Comparison of ENCODE assay signal across 1 cellular context in the genomic region with DNA sequence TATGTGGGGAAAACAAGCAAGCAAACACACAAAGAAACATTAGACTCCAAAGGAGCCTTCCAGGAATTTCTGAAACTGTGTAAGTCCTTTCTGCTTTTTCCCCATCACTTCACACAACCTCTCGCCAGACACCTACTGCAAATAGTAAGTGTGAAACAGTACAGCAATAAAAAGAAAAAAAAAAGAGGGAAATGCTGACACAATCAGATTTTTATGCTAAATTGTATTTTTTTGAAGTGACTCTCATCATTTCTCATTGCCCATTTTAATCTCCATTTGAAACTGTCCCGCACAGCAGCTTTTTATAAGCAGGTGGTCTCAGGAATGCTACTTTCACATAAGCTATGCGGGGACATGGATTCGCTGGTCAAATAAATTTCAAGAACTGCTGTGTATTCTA.
A peak's percentile ranks its signal among the peaks of the same experiment; 100 is the strongest.
TF ChIP-seq lines count a peak whose summit lies in the region.

No MANE protein-coding gene starts in this region.

TF ChIP-seq in K562, 482 proteins besides CTCF, POLR2A, EP300 and RAD21 (continued from another document):
- TF ChIP-seq ZNF316 (IDR thresholded peaks at IDR 0.05): peak; percentile 49; the same call in 1 of the 2 replicates
